Comparison of ENCODE assay signal across 11 cellular contexts in genomic region chr5:168174376-168174775, GRCh38.
A peak's percentile ranks its signal among the peaks of the same experiment; 100 is the strongest.
DNase-seq lines count a peak whose midpoint lies in the region; ATAC-seq, FAIRE-seq and TF ChIP-seq lines count a peak whose summit lies in the region.
"Had no signal": no experiment of that assay in that cellular context is flagged by ENCODE, and none has a peak within 500 bp of the region (broad histone marks: within the 10 kb centered on the region; RNA-seq: fewer than 3 reads in every experiment).

No MANE protein-coding gene starts in this region.

- FAIRE-seq in RCC 7860 (lab: Jason Lieb, UNC), result no peak
- FAIRE-seq: kidney had no signal

- no peak overlapping the region for H3K4me3 ChIP-seq in GM12864 (ENCODE audit: low read depth, low read length)
- H3K4me3 ChIP-seq: esophagus muscularis mucosa had no signal

- peak; percentile 77 for ATAC-seq in GM19463 (IDR thresholded peaks at IDR 0.05; ENCODE audit: unreplicated experiment)
- peak; percentile 77 for ATAC-seq in HG03103 (IDR thresholded peaks at IDR 0.05; ENCODE audit: low read depth, unreplicated experiment)

- DNase-seq in GM12864 (ENCODE audit: low read depth) (peak; percentile 25), RCC 7860 (ENCODE audit: low spot score) (peak; percentile 32), NCI-H2107 treated with DMSO at 0.1 percent for 48 hours (lab: John Stamatoyannopoulos, UW; ENCODE audit: unreplicated experiment) (no peak), SW480 (ENCODE audit: low spot score) (no peak), ureter (ENCODE audit: low spot score) (no peak)
- no peak for DNase-seq in stimulated activated naive CD4-positive, alpha-beta T cell (lab: John Stamatoyannopoulos, UW)
- DNase-seq: kidney, nephron progenitor cell had no signal

- no peak for TF ChIP-seq CTCF in GM12864 (IDR thresholded peaks at IDR 0.05; ENCODE audit: low read depth, low read length, missing control alignments)

Comparison
In these comparisons a context has a peak if more than half of its experiments do, and no peak if none do; other contexts are left out.
1. DNase-seq: peak in GM12864 (single experiment) and RCC 7860 (single experiment); none in NCI-H2107 treated with DMSO at 0.1 percent for 48 hours (single experiment), SW480 (single experiment), ureter (single experiment) and stimulated activated naive CD4-positive, alpha-beta T cell (0 of 6).